Comparison of ENCODE assay signal across 23 cellular contexts in the genomic region with DNA sequence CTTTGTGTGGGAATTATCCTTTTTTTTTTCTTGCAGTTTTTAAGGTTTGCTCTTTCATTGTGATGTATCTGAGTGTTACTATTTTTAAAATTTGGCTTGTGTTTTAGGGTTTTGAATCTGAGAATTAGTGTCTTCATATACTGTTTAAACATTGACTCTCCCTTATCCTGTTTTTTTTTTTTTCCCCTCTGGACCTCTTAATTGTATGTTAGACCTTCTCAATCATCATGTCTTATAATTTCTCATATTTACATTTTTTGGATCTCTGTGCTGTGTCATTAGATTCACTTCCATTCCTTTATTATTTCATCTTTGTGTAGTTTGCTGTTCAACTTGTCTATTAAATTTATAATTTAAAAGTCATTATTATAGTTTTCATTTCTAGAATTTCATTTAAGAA. TPM values are rescaled to one million over a fixed set of nuclear protein-coding genes. Genes with fewer than 3 reads are reported as not detected.
DNase-seq lines count a peak whose midpoint lies in the region; ATAC-seq, FAIRE-seq and TF ChIP-seq lines count a peak whose summit lies in the region.
"Had no signal": no experiment of that assay in that cellular context is flagged by ENCODE, and none has a peak within 500 bp of the region (broad histone marks: within the 10 kb centered on the region; RNA-seq: fewer than 3 reads in every experiment).

No MANE protein-coding gene starts in this region.

- H3K4me3 ChIP-seq in GM12878 = no peak overlapping the region
- H3K4me3 ChIP-seq: BLaER1, HAP-1 had no signal

- SMC1A ChIA-PET in GM12878 (lab: Charles Lee; ENCODE audit: uncharacterized antibody, unreplicated experiment) = interaction anchor here (0.6 to 2.9 kb wide), 6 partner anchors 8 to 49 kb away, joined by 3 to 15 read pairs (median 4); a partner anchor contains a TSS

- H3K27ac ChIP-seq in GM12878 (ENCODE audit: control insufficient read depth, insufficient read depth) = no peak overlapping the region
- H3K27ac ChIP-seq: 22Rv1, BLaER1, C4-2B had no signal

- peaks cover 18% of the 10 kb centered on the region for H3K36me3 Mint-ChIP-seq in activated T-cell treated with anti-CD3 and anti-CD28 coated beads, Interleukin-2, amount 50 U/mL, for 24 hours (ENCODE audit: low read depth)
- peaks cover 13% of the 10 kb centered on the region for H3K36me3 Mint-ChIP-seq in activated CD4-positive, alpha-beta T cell treated with anti-CD3 and anti-CD28 coated beads, Interleukin-2, amount 10 ng/mL, durations not matched to agents 24 days and 14 days (ENCODE audit: low read depth)

- CTCF ChIA-PET in GM12878 (lab: Yijun Ruan, JAX) = interaction anchor here (0.7 to 2.0 kb wide), 4 partner anchors 11 to 60 kb away, joined by 3 to 9 read pairs (median 5); a partner anchor contains a TSS

- H4K20me1 ChIP-seq in GM12878 (ENCODE audit: control insufficient read depth, insufficient read depth) = no peaks in the 10 kb centered on the region

- H3K27me3 Mint-ChIP-seq in activated T-cell treated with anti-CD3 and anti-CD28 coated beads, Interleukin-2, amount 50 U/mL, for 24 hours = no peaks in the 10 kb centered on the region
- no peaks in the 10 kb centered on the region for H3K27me3 Mint-ChIP-seq in activated CD4-positive, alpha-beta T cell treated with anti-CD3 and anti-CD28 coated beads, Interleukin-2, amount 10 ng/mL, durations not matched to agents 24 days and 14 days
- H3K27me3 Mint-ChIP-seq: B cell; CD4-positive, CD25-positive, alpha-beta regulatory T cell had no signal

- RAD21 ChIA-PET in GM12878 (lab: Charles Lee; ENCODE audit: unreplicated experiment) = interaction anchor here (0.9 kb wide), 1 partner anchor 87 kb away, joined by 3 read pairs; no protein-coding TSS in a partner anchor

- DNase-seq in activated T-cell treated with anti-CD3 and anti-CD28 coated beads, Interleukin-2, amount 50 U/mL, for 24 hours = no peak
- DNase-seq in activated T-cell treated with anti-CD3 and anti-CD28 coated beads for 4 hours = no peak
- DNase-seq in GM12878 (ENCODE audit: low read depth, low spot score) = no peak
- DNase-seq in T-helper 2 cell = no peak
- DNase-seq in activated CD4-positive, alpha-beta T cell treated with anti-CD3 and anti-CD28 coated beads, Interleukin-2, amount 10 ng/mL, durations not matched to agents 24 days and 14 days = no peak
- DNase-seq: CD4-positive, CD25-positive, alpha-beta regulatory T cell; CD8-positive, alpha-beta T cell; DMS 273 treated with DMSO at 0.1 percent for 48 hours; DMS79; EL; GDM1; GOT3 had no signal

- no peak for TF ChIP-seq CTCF in GM12878 (IDR thresholded peaks at IDR 0.05 in 2 of 3, conservative IDR thresholded peaks at IDR 0.05 in 1 of 3; ENCODE audit: control insufficient read depth in 2 of 3, extremely low read depth in 1 of 3, insufficient read depth in 1 of 3, low read depth in 3 of 3, low read length in 3 of 3)

- H3K36me3 ChIP-seq in GM12878 (ENCODE audit: control insufficient read depth in 2 of 2, insufficient read depth in 2 of 2, low read length in 1 of 2) = peaks cover 0 to 4% of the 10 kb centered on the region in 2 experiments; a peak in 1 of 4 replicates
- H3K36me3 ChIP-seq: HAP-1 had no signal

- TF ChIP-seq EP300 in GM12878 (IDR thresholded peaks at IDR 0.05; ENCODE audit: borderline replicate concordance in 1 of 2, control insufficient read depth in 1 of 2, low read depth in 2 of 2, low read length in 2 of 2) = no peak

- peaks cover 14% of the 10 kb centered on the region for H3K9me3 ChIP-seq in GM12878 (replicated peaks; ENCODE audit: control insufficient read depth, insufficient read depth, low read length)
- H3K9me3 ChIP-seq: HAP-1 had no signal

- 0 out of 2 replicates have a peak overlapping the region, but pooled peaks have one; percentile 38 for H3K4me2 ChIP-seq in GM12878 (ENCODE audit: control insufficient read depth, insufficient read depth)
- H3K4me2 ChIP-seq: BLaER1 had no signal

- intact Hi-C loops in GM12878 (cut with micrococcal nuclease; ENCODE audit: unreplicated experiment) = loop anchor here (5.0 kb wide), 1 partner anchor 35 kb away; no protein-coding TSS in a partner anchor
- intact Hi-C loops in activated CD4-positive, alpha-beta T cell treated with anti-CD3 and anti-CD28 coated beads, Interleukin-2, amount 10 ng/mL, durations not matched to agents 24 days and 14 days (cut with micrococcal nuclease) = no loop called here

- BruUV-seq in GM12878 (replicated peaks; lab: Mats Ljungman, UMichigan) = no TSS peak

- H2AFZ ChIP-seq in GM12878 (ENCODE audit: control insufficient read depth, low read depth, low read length) = no peak overlapping the region

- POLR2A ChIA-PET in GM12878 (lab: Charles Lee) = interaction anchor here (0.8 to 2.0 kb wide), 2 partner anchors 11 to 13 kb away, joined by 3 to 6 read pairs; no protein-coding TSS in a partner anchor

- H3K9me3 Mint-ChIP-seq in activated T-cell treated with anti-CD3 and anti-CD28 coated beads, Interleukin-2, amount 50 U/mL, for 24 hours = no peaks in the 10 kb centered on the region
- no peaks in the 10 kb centered on the region for H3K9me3 Mint-ChIP-seq in activated CD4-positive, alpha-beta T cell treated with anti-CD3 and anti-CD28 coated beads, Interleukin-2, amount 10 ng/mL, durations not matched to agents 24 days and 14 days
- H3K9me3 Mint-ChIP-seq: CD8-positive, alpha-beta T cell had no signal

- H3K4me1 Mint-ChIP-seq in activated T-cell treated with anti-CD3 and anti-CD28 coated beads, Interleukin-2, amount 50 U/mL, for 24 hours (ENCODE audit: low read depth) = peaks cover 52% of the 10 kb centered on the region
- H3K4me1 Mint-ChIP-seq in activated CD4-positive, alpha-beta T cell treated with anti-CD3 and anti-CD28 coated beads, Interleukin-2, amount 10 ng/mL, durations not matched to agents 24 days and 14 days = peaks cover 27% of the 10 kb centered on the region

- TF ChIP-seq POLR2A in GM12878 (IDR thresholded peaks at IDR 0.05; ENCODE audit: low read depth, low read length) = no peak

- no peak for TF ChIP-seq RAD21 in GM12878 (IDR thresholded peaks at IDR 0.05; ENCODE audit: insufficient read depth, low read depth, low read length)

- no peak for ATAC-seq in GM12878
- ATAC-seq in GM18502 (IDR thresholded peaks at IDR 0.05; ENCODE audit: poor library complexity, unreplicated experiment) = no peak
- ATAC-seq: CD8-positive, alpha-beta T cell had no signal

- H3K4me1 ChIP-seq in GM12878 (ENCODE audit: control insufficient read depth, insufficient read depth, low read length) = peaks cover 16% of the 10 kb centered on the region; the same call in 1 of the 2 replicates
- H3K4me1 ChIP-seq: BLaER1 had no signal

- in situ Hi-C loops in GM12878 (cut with MboI) = no loop called here

- peaks cover 22% of the 10 kb centered on the region for H3K79me2 ChIP-seq in GM12878 (ENCODE audit: control insufficient read depth, insufficient read depth, low read length)

- H3K27me3 ChIP-seq in GM12878 (replicated peaks in 1 of 2; ENCODE audit: control insufficient read depth in 2 of 2, insufficient read depth in 2 of 2, low read length in 1 of 2) = no peaks in the 10 kb centered on the region
- H3K27me3 ChIP-seq: BLaER1 had no signal

- no peak overlapping the region for H3K4me3 Mint-ChIP-seq in activated T-cell treated with anti-CD3 and anti-CD28 coated beads, Interleukin-2, amount 50 U/mL, for 24 hours
- no peak overlapping the region for H3K4me3 Mint-ChIP-seq in activated CD4-positive, alpha-beta T cell treated with anti-CD3 and anti-CD28 coated beads, Interleukin-2, amount 10 ng/mL, durations not matched to agents 24 days and 14 days
- H3K4me3 Mint-ChIP-seq: B cell; CD4-positive, CD25-positive, alpha-beta regulatory T cell; CD8-positive, alpha-beta T cell had no signal

- no peak for FAIRE-seq in GM12878 (lab: Jason Lieb, UNC)
- peak; percentile 60 for FAIRE-seq in islet of Langerhans (lab: Jason Lieb, UNC)
- FAIRE-seq: A204.1, D721Med, GM12891, H54 had no signal

- H3K9ac ChIP-seq in GM12878 (ENCODE audit: control insufficient read depth, insufficient read depth, low read length) = no peak overlapping the region
- H3K9ac ChIP-seq: BLaER1 had no signal

- peak overlapping the region; percentile 13 for H3K27ac Mint-ChIP-seq in activated T-cell treated with anti-CD3 and anti-CD28 coated beads, Interleukin-2, amount 50 U/mL, for 24 hours
- H3K27ac Mint-ChIP-seq in activated CD4-positive, alpha-beta T cell treated with anti-CD3 and anti-CD28 coated beads, Interleukin-2, amount 10 ng/mL, durations not matched to agents 24 days and 14 days = no peak overlapping the region
- H3K27ac Mint-ChIP-seq: B cell; CD8-positive, alpha-beta T cell had no signal

TF ChIP-seq in GM12878, 131 proteins besides CTCF, POLR2A, EP300 and RAD21:
- TF ChIP-seq HDGF (IDR thresholded peaks at IDR 0.05) = no peak
- TF ChIP-seq ZBED1 (IDR thresholded peaks at IDR 0.05; ENCODE audit: borderline replicate concordance) = no peak
- TF ChIP-seq, protein P1, sequence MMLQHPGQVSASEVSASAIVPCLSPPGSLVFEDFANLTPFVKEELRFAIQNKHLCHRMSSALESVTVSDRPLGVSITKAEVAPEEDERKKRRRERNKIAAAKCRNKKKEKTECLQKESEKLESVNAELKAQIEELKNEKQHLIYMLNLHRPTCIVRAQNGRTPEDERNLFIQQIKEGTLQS (IDR thresholded peaks at IDR 0.05; ENCODE audit: borderline replicate concordance, extremely low read depth, low read depth, low read length) = no peak
- no peak for TF ChIP-seq BRCA1 (IDR thresholded peaks at IDR 0.05; ENCODE audit: low read depth, low read length)

RNA-seq across cellular contexts. Expression of a gene that starts 47.0 kb away (rescaled TPM):
- total RNA-seq in GM12878 (2013; cell fraction: nucleolus; rRNA removed) = 44.5 and 47.9 TPM in 2 replicates
- total RNA-seq in GM12878 (2014; rRNA removed) (16.5 and 18.1 TPM in 2 replicates), GM12878 (2014; rRNA removed; fragmentation: Illumina TruSeq; extraction: Trizol) (18.8 and 19.6 TPM in 2 replicates), GM12878 (2021) (20.9 and 22.0 TPM in 2 replicates)
- polyA plus RNA-seq in GM12878 (2011; ENCODE audit: low read depth) = 3.3 TPM
- polyA plus RNA-seq in GM12878 (2011; rRNA removed) (22.3 and 30.8 TPM in 2 replicates), GM12878 (2014; fragmentation: Illumina TruSeq; extraction: Trizol) (12.9 and 17.6 TPM in 2 replicates), GM12878 (2014; fragmentation: Nextera tagmentation; extraction: Ambion mirVana) (10 to 100 TPM in 1 of 2 experiments, 1 to 10 TPM in 1; 9.1 to 21.2 TPM), GM12878 (2014; rRNA removed) (6.4 and 6.5 TPM in 2 replicates), GM12878 (2016; fragmentation: Nextera tagmentation; extraction: Ambion mirVana) (10 to 100 TPM; 21.8 to 27.9 TPM)
- polyA plus RNA-seq in GM12878 (2011; cell fraction: cytosol; rRNA removed) = 9.9 and 11.8 TPM in 2 replicates
- 6.0 and 8.3 TPM in 2 replicates for polyA plus RNA-seq in GM12878 (2011; cell fraction: nucleus; rRNA removed)
- polyA plus RNA-seq in GM12878 (2012) = 6.2 and 8.4 TPM in 2 replicates
- 33.5 and 48.1 TPM in 2 replicates for polyA minus RNA-seq in GM12878 (2011; rRNA and poly(A)+ RNA removed)
- polyA minus RNA-seq in GM12878 (2011; cell fraction: cytosol; rRNA and poly(A)+ RNA removed) = 13.1 and 16.0 TPM in 2 replicates
- 19.2 and 29.9 TPM in 2 replicates for polyA minus RNA-seq in GM12878 (2011; cell fraction: nucleus; rRNA and poly(A)+ RNA removed)
- 20.8 and 23.1 TPM in 2 replicates for total RNA-seq in activated CD4-positive, alpha-beta T cell treated with anti-CD3 and anti-CD28 coated beads, Interleukin-2, amount 10 ng/mL, durations not matched to agents 24 days and 14 days
